21 cellular contexts compared by ENCODE assay signal in the genomic region with DNA sequence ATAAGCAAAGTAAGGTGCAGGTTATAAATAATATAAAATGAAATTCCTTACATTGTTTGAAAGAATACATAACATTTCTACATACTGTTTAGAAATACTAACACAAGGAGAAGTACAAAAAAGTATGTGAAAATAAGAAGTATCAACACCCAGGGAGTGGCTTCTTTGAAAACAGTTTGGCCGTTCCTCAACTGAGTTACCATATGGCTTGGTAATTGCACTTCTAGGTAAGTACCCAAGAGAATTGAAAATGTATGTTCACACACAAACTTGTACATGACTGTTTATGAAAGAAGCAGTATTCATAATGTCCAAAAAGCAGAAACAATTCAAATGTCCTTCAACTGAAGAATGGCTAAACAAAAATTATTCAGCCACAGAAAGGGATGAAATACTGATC. TPM values are rescaled to one million over a fixed set of nuclear protein-coding genes. Genes with fewer than 3 reads are reported as not detected.
DNase-seq lines count a peak whose midpoint lies in the region; ATAC-seq, FAIRE-seq and TF ChIP-seq lines count a peak whose summit lies in the region.
"Had no signal": no experiment of that assay in that cellular context is flagged by ENCODE, and none has a peak within 500 bp of the region (broad histone marks: within the 10 kb centered on the region; RNA-seq: fewer than 3 reads in every experiment).

No MANE protein-coding gene starts in this region.

- FAIRE-seq in A549 (lab: Jason Lieb, UNC): peak; percentile 80
- FAIRE-seq: A204.1, GM12891, GM18507, H54 had no signal

- DNase-seq in A549 (ENCODE audit: low read depth in 1 of 2, low spot score in 1 of 2) (no peak), G401 (ENCODE audit: low spot score) (peak; percentile 63), NCI-H446 treated with DMSO at 0.1 percent for 48 hours (lab: John Stamatoyannopoulos, UW) (peak; percentile 43), ACHN (no peak)
- DNase-seq: Calu3; CD4-positive, alpha-beta memory T cell; COR-L47; DMS79; EL; GF-D8; GOT3; HFFc6 had no signal

- H3K27ac ChIP-seq in A549: no peak overlapping the region
- H3K27ac ChIP-seq: 22Rv1 had no signal

- no peak for TF ChIP-seq EP300 in A549 (IDR thresholded peaks at IDR 0.05)

- CTCF ChIA-PET in A549 (lab: Yijun Ruan, JAX): no interaction called here

- no peaks in the 10 kb centered on the region for H3K4me1 ChIP-seq in A549
- H3K4me1 ChIP-seq: HAP-1 had no signal

- H3K4me2 ChIP-seq in A549: no peak overlapping the region

- H3K4me3 ChIP-seq in A549: no peak overlapping the region
- H3K4me3 ChIP-seq: HAP-1 had no signal

- no peaks in the 10 kb centered on the region for H3K9me3 ChIP-seq in A549
- H3K9me3 ChIP-seq: HAP-1 had no signal

- 14% methylated on average over 1 of the region's 1 CpG for WGBS in A549 (ENCODE audit: missing lambda C conversion rate)

- in situ Hi-C loops in G401 (cut with HindIII; ENCODE audit: low sequenced_read_pairs) (no loop called here), ACHN (cut with HindIII; ENCODE audit: low pct_ligation_motif_present, low pct_unique_long_range_greater_than_20kb, low sequenced_read_pairs) (no loop called here)

- TF ChIP-seq POLR2A in A549 (IDR thresholded peaks at IDR 0.05; ENCODE audit: low read length): no peak

- TF ChIP-seq CTCF in A549 (IDR thresholded peaks at IDR 0.05): no peak

- POLR2A ChIA-PET in A549 (lab: Yijun Ruan, JAX): no interaction called here

- ATAC-seq in A549 (no peak), GM21360 (IDR thresholded peaks at IDR 0.05; ENCODE audit: unreplicated experiment) (no peak), HG02798 (IDR thresholded peaks at IDR 0.05; ENCODE audit: poor library complexity, unreplicated experiment) (no peak)

- TF ChIP-seq RAD21 in A549 (conservative IDR thresholded peaks at IDR 0.05 in 1 of 2, IDR thresholded peaks at IDR 0.05 in 1 of 2): no peak

TF ChIP-seq in A549, 52 proteins besides CTCF, POLR2A, EP300 and RAD21:
- TF ChIP-seq EHMT2 (IDR thresholded peaks at IDR 0.05; ENCODE audit: low read depth): no peak
- no peak for TF ChIP-seq ZNF302 (CRISPR knock-in tag; IDR thresholded peaks at IDR 0.05)
- TF ChIP-seq NR3C1 (IDR thresholded peaks at IDR 0.05): no peak
- TF ChIP-seq ZSCAN20 (CRISPR knock-in tag; IDR thresholded peaks at IDR 0.05): no peak
- no peak for TF ChIP-seq HOXB5 (CRISPR knock-in tag; IDR thresholded peaks at IDR 0.05)
- TF ChIP-seq, protein P1, sequence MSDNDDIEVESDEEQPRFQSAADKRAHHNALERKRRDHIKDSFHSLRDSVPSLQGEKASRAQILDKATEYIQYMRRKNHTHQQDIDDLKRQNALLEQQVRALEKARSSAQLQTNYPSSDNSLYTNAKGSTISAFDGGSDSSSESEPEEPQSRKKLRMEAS (IDR thresholded peaks at IDR 0.05): no peak
- TF ChIP-seq, protein P2, sequence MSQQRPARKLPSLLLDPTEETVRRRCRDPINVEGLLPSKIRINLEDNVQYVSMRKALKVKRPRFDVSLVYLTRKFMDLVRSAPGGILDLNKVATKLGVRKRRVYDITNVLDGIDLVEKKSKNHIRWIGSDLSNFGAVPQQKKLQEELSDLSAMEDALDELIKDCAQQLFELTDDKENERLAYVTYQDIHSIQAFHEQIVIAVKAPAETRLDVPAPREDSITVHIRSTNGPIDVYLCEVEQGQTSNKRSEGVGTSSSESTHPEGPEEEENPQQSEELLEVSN (IDR thresholded peaks at IDR 0.05; ENCODE audit: borderline replicate concordance, low read depth): no peak
- TF ChIP-seq FOSL2 (IDR thresholded peaks at IDR 0.05): no peak
- no peak for TF ChIP-seq FOSL2 (CRISPR knock-in tag; IDR thresholded peaks at IDR 0.05)
- TF ChIP-seq HOXA7 (CRISPR knock-in tag; IDR thresholded peaks at IDR 0.05): no peak
- no peak for TF ChIP-seq HEYL (CRISPR knock-in tag; IDR thresholded peaks at IDR 0.05)
- no peak for TF ChIP-seq CHD4 (IDR thresholded peaks at IDR 0.05; ENCODE audit: borderline replicate concordance)
- no peak for TF ChIP-seq RCOR1 (IDR thresholded peaks at IDR 0.05; ENCODE audit: low read depth, low read length)
- TF ChIP-seq, protein P3, sequence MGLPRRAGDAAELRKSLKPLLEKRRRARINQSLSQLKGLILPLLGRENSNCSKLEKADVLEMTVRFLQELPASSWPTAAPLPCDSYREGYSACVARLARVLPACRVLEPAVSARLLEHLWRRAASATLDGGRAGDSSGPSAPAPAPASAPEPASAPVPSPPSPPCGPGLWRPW (IDR thresholded peaks at IDR 0.05): no peak
- no peak for TF ChIP-seq SREBF2 (IDR thresholded peaks at IDR 0.05)
- no peak for TF ChIP-seq ESRRA (IDR thresholded peaks at IDR 0.05; ENCODE audit: borderline replicate concordance, low read length)
- TF ChIP-seq JUN (IDR thresholded peaks at IDR 0.05): no peak

RNA-seq across cellular contexts. Expression of a gene that starts 30.7 kb away (rescaled TPM):
- polyA plus RNA-seq in A549 (2011; rRNA removed) (0.01 and 0.03 TPM in 2 replicates), A549 (2017; fragmentation: RNase III; extraction: RNeasy Plus Mini Kit Qiagen cat#74134 plus additional on column Dnase treatment) (not detected in 3 replicates)
- polyA plus RNA-seq in A549 (2012; cell fraction: cytosol; rRNA removed): not detected in 2 replicates
- polyA plus RNA-seq in A549 (2012; cell fraction: nucleus; rRNA removed): not detected in 2 replicates
- 0.05 and 0.12 TPM in 2 replicates for polyA minus RNA-seq in A549 (2011; rRNA and poly(A)+ RNA removed)
- not detected in 2 replicates for total RNA-seq in G401 (2014; rRNA removed; shearing (Covaris generic))
- total RNA-seq: Calu3; CD4-positive, alpha-beta memory T cell; HFFc6 had no signal
- polyA plus RNA-seq: BJ; CD4-positive, alpha-beta memory T cell had no signal

Comparison
In these comparisons a context has a peak if more than half of its experiments do, and no peak if none do; other contexts are left out.
1. DNase-seq: peak in G401 (single experiment) and NCI-H446 treated with DMSO at 0.1 percent for 48 hours (single experiment); none in A549 (0 of 2) and ACHN (single experiment).